In genomic region chr12:123935956-123936355, GRCh38 we compare ENCODE assay signal across 21 cellular contexts. TPM values are rescaled to one million over a fixed set of nuclear protein-coding genes. Genes with fewer than 3 reads are reported as not detected.
A peak's percentile ranks its signal among the peaks of the same experiment; 100 is the strongest.
DNase-seq lines count a peak whose midpoint lies in the region; ATAC-seq and TF ChIP-seq lines count a peak whose summit lies in the region.
"Had no signal": no experiment of that assay in that cellular context is flagged by ENCODE, and none has a peak within 500 bp of the region (broad histone marks: within the 10 kb centered on the region; RNA-seq: fewer than 3 reads in every experiment).

No MANE protein-coding gene starts in this region.

- peaks cover 53% of the 10 kb centered on the region for H3K4me1 ChIP-seq in CD8-positive, alpha-beta T cell (ENCODE audit: insufficient read depth, low read length)

- intact Hi-C loops in CD8-positive, alpha-beta T cell (cut with DNase I, micrococcal nuclease), result no loop called here

- POLR2A ChIA-PET in CD8-positive, alpha-beta T cell (lab: Charles Lee), result no interaction called here

- H3K27ac Mint-ChIP-seq in T-helper 1 cell treated with Interleukin-12 subunit alpha and Interleukin-12 subunit beta and Interleukin-4 antibody, amounts not matched to agents 30 μg/mL and 1 μg/mL, for 36 hours, result peak overlapping the region; percentile 72
- H3K27ac Mint-ChIP-seq in CD8-positive, alpha-beta T cell, result peak overlapping the region; percentile 78
- peak overlapping the region; percentile 84 to 94 for H3K27ac Mint-ChIP-seq in effector memory CD8-positive, alpha-beta T cell
- H3K27ac Mint-ChIP-seq in natural killer cell treated with Interleukin-12 subunit alpha and Interleukin-12 subunit beta and Interleukin-15 and Interleukin-18, amount 100 ng/mL, for 72 hours, result peak overlapping the region in 1 of 2 donors; percentile 27
- H3K27ac Mint-ChIP-seq: CD14-positive monocyte had no signal

- H3K4me3 ChIP-seq in CD8-positive, alpha-beta T cell (ENCODE audit: low read depth, low read length), result no peak overlapping the region
- H3K4me3 ChIP-seq: K562, SK-N-MC had no signal

- no peaks in the 10 kb centered on the region for H3K9me3 ChIP-seq in CD8-positive, alpha-beta T cell (ENCODE audit: low read length)

- peaks cover 15% of the 10 kb centered on the region for H3K27me3 Mint-ChIP-seq in T-helper 1 cell treated with Interleukin-12 subunit alpha and Interleukin-12 subunit beta and Interleukin-4 antibody, amounts not matched to agents 30 μg/mL and 1 μg/mL, for 36 hours (ENCODE audit: low read depth)
- no peaks in the 10 kb centered on the region for H3K27me3 Mint-ChIP-seq in CD8-positive, alpha-beta T cell (ENCODE audit: low read depth)
- peaks cover 0 to 17% of the 10 kb centered on the region in 2 donors for H3K27me3 Mint-ChIP-seq in effector memory CD8-positive, alpha-beta T cell
- H3K27me3 Mint-ChIP-seq in natural killer cell treated with Interleukin-12 subunit alpha and Interleukin-12 subunit beta and Interleukin-15 and Interleukin-18, amount 100 ng/mL, for 72 hours, result no peaks in the 10 kb centered on the region

- no peaks in the 10 kb centered on the region for H3K9me3 Mint-ChIP-seq in T-helper 1 cell treated with Interleukin-12 subunit alpha and Interleukin-12 subunit beta and Interleukin-4 antibody, amounts not matched to agents 30 μg/mL and 1 μg/mL, for 36 hours
- no peaks in the 10 kb centered on the region for H3K9me3 Mint-ChIP-seq in CD8-positive, alpha-beta T cell
- H3K9me3 Mint-ChIP-seq in effector memory CD8-positive, alpha-beta T cell, result no peaks in the 10 kb centered on the region
- no peaks in the 10 kb centered on the region for H3K9me3 Mint-ChIP-seq in natural killer cell treated with Interleukin-12 subunit alpha and Interleukin-12 subunit beta and Interleukin-15 and Interleukin-18, amount 100 ng/mL, for 72 hours

- no peak for ATAC-seq in CD8-positive, alpha-beta T cell
- no peak for ATAC-seq in effector memory CD8-positive, alpha-beta T cell (replicated peaks)
- ATAC-seq in natural killer cell treated with Interleukin-12 subunit alpha and Interleukin-12 subunit beta and Interleukin-15 and Interleukin-18, amount 100 ng/mL, for 72 hours, result no peak
- no peak for ATAC-seq in GM21737 (IDR thresholded peaks at IDR 0.05; ENCODE audit: unreplicated experiment)
- ATAC-seq: K562 had no signal

- H3K27ac ChIP-seq in CD8-positive, alpha-beta T cell (ENCODE audit: low read depth, low read length), result no peak overlapping the region
- H3K27ac ChIP-seq: 22Rv1, SK-N-MC had no signal

- no peaks in the 10 kb centered on the region for H3K36me3 ChIP-seq in CD8-positive, alpha-beta T cell (ENCODE audit: insufficient read depth, low read length)

- H3K4me3 Mint-ChIP-seq in T-helper 1 cell treated with Interleukin-12 subunit alpha and Interleukin-12 subunit beta and Interleukin-4 antibody, amounts not matched to agents 30 μg/mL and 1 μg/mL, for 36 hours, result no peak overlapping the region
- no peak overlapping the region for H3K4me3 Mint-ChIP-seq in CD8-positive, alpha-beta T cell
- H3K4me3 Mint-ChIP-seq in effector memory CD8-positive, alpha-beta T cell, result peak overlapping the region in 1 of 2 donors; percentile 68
- H3K4me3 Mint-ChIP-seq in natural killer cell treated with Interleukin-12 subunit alpha and Interleukin-12 subunit beta and Interleukin-15 and Interleukin-18, amount 100 ng/mL, for 72 hours, result peak overlapping the region; percentile 55

- DNase-seq in T-helper 1 cell (no peak), mesenteric fat pad (ENCODE audit: low spot score) (no peak), GF-D8 (lab: John Stamatoyannopoulos, UW) (no peak)
- DNase-seq in CD8-positive, alpha-beta T cell, result no peak
- DNase-seq in effector memory CD8-positive, alpha-beta T cell, result no peak
- DNase-seq in natural killer cell treated with Interleukin-12 subunit alpha and Interleukin-12 subunit beta and Interleukin-15 and Interleukin-18, amount 100 ng/mL, for 72 hours (ENCODE audit: low spot score), result no peak
- DNase-seq: DMS53, EL, GOT3, MV-4-11, NCI-H1694 treated with DMSO at 0.1 percent for 48 hours, NCI-H510A, NCI-H774, OCI-M1, SHP77 had no signal

- H3K27me3 ChIP-seq in CD8-positive, alpha-beta T cell (ENCODE audit: insufficient read depth, low read length), result no peaks in the 10 kb centered on the region

- CTCF ChIA-PET in CD8-positive, alpha-beta T cell (lab: Charles Lee), result interaction anchor here (0.8 to 1.6 kb wide), 2 partner anchors 10 to 30 kb away, joined by 3 to 5 read pairs; no protein-coding TSS in a partner anchor

- H3K36me3 Mint-ChIP-seq in T-helper 1 cell treated with Interleukin-12 subunit alpha and Interleukin-12 subunit beta and Interleukin-4 antibody, amounts not matched to agents 30 μg/mL and 1 μg/mL, for 36 hours (ENCODE audit: low read depth), result peaks cover 11% of the 10 kb centered on the region
- peaks cover 12% of the 10 kb centered on the region for H3K36me3 Mint-ChIP-seq in CD8-positive, alpha-beta T cell
- H3K36me3 Mint-ChIP-seq in effector memory CD8-positive, alpha-beta T cell (ENCODE audit: insufficient read depth), result peaks cover 9% of the 10 kb centered on the region
- H3K36me3 Mint-ChIP-seq in natural killer cell treated with Interleukin-12 subunit alpha and Interleukin-12 subunit beta and Interleukin-15 and Interleukin-18, amount 100 ng/mL, for 72 hours, result no peaks in the 10 kb centered on the region

- no peak for TF ChIP-seq CTCF in CD8-positive, alpha-beta T cell (IDR thresholded peaks at IDR 0.05)

- H3K4me1 Mint-ChIP-seq in T-helper 1 cell treated with Interleukin-12 subunit alpha and Interleukin-12 subunit beta and Interleukin-4 antibody, amounts not matched to agents 30 μg/mL and 1 μg/mL, for 36 hours (ENCODE audit: low read depth), result peaks cover 38% of the 10 kb centered on the region
- peaks cover 53% of the 10 kb centered on the region for H3K4me1 Mint-ChIP-seq in CD8-positive, alpha-beta T cell (ENCODE audit: low read depth)
- H3K4me1 Mint-ChIP-seq in effector memory CD8-positive, alpha-beta T cell (ENCODE audit: low read depth in 2 of 2), result peaks cover 49 to 51% of the 10 kb centered on the region in 2 donors
- H3K4me1 Mint-ChIP-seq in natural killer cell treated with Interleukin-12 subunit alpha and Interleukin-12 subunit beta and Interleukin-15 and Interleukin-18, amount 100 ng/mL, for 72 hours (ENCODE audit: low read depth in 2 of 2), result peaks cover 55 to 61% of the 10 kb centered on the region in 2 donors

RNA-seq across cellular contexts. Expression of gene CCDC92, which starts 36.7 kb away (rescaled TPM):
- total RNA-seq in CD8-positive, alpha-beta T cell, result 1 to 10 TPM; 6.9 to 8.1 TPM
- 10 to 100 TPM; 12.9 to 16.2 TPM for total RNA-seq in natural killer cell treated with Interleukin-12 subunit alpha and Interleukin-12 subunit beta and Interleukin-15 and Interleukin-18, amount 100 ng/mL, for 72 hours
- total RNA-seq in mesenteric fat pad, result 68.7 TPM

RNA-seq across cellular contexts. Expression of gene ZNF664, which starts 37.1 kb away (rescaled TPM):
- total RNA-seq in CD8-positive, alpha-beta T cell, result 10 to 100 TPM; 14.2 to 17.9 TPM
- 10 to 100 TPM; 41.0 to 45.5 TPM for total RNA-seq in natural killer cell treated with Interleukin-12 subunit alpha and Interleukin-12 subunit beta and Interleukin-15 and Interleukin-18, amount 100 ng/mL, for 72 hours
- total RNA-seq in mesenteric fat pad, result 85.0 TPM
